ENCODE assay signal across 8 cellular contexts in genomic region chr1:204409878-204410763, GRCh38. TPM values are rescaled to one million over a fixed set of nuclear protein-coding genes. Genes with fewer than 3 reads are reported as not detected.
A peak's percentile ranks its signal among the peaks of the same experiment; 100 is the strongest.
DNase-seq lines count a peak whose midpoint lies in the region; ATAC-seq and TF ChIP-seq lines count a peak whose summit lies in the region.

No MANE protein-coding gene starts in this region.

- intact Hi-C loops in colonic mucosa (cut with DNase I): no loop called here
- intact Hi-C loops in naive thymus-derived CD4-positive, alpha-beta T cell (cut with micrococcal nuclease): loop anchor here (5.0 to 10.0 kb wide), 10 partner anchors 548 to 1598 kb away; partner anchors contain the start of genes ATP2B4 (in 1 of the 2), DSTYK (in 1 of the 2), ELK4 (in 1 of the 2) and PCAT6 (in 1 of the 2)

- H3K27me3 ChIP-seq in BLaER1: no peaks in the 10 kb centered on the region
- no peaks in the 10 kb centered on the region for H3K27me3 ChIP-seq in colonic mucosa
- H3K27me3 ChIP-seq in naive thymus-derived CD4-positive, alpha-beta T cell (ENCODE audit: control insufficient read depth in 2 of 2, insufficient read depth in 2 of 2, low read length in 2 of 2): no peaks in the 10 kb centered on the region

- peak overlapping the region; percentile 88 for H3K4me3 ChIP-seq in BLaER1
- peak overlapping the region; percentile 58 for H3K4me3 ChIP-seq in colonic mucosa
- H3K4me3 ChIP-seq in naive thymus-derived CD4-positive, alpha-beta T cell (ENCODE audit: low read length): peak overlapping the region; percentile 99

- peak overlapping the region; percentile 97 to 100 (median 99) for H3K27ac Mint-ChIP-seq in naive thymus-derived CD4-positive, alpha-beta T cell

- DNase-seq in M059J (ENCODE audit: low read depth) (peak; percentile 29), colonic mucosa (peak; percentile 30), cerebellar nuclear complex (lab: John Stamatoyannopoulos, UW) (no peak), amygdala (lab: John Stamatoyannopoulos, UW) (no peak)
- no peak for DNase-seq in naive thymus-derived CD4-positive, alpha-beta T cell
- no peak for DNase-seq in activated CD4-positive, alpha-beta T cell treated with anti-CD3 and anti-CD28 coated beads for 1 hour

- peak overlapping the region; percentile 92 to 99 (median 97) for H3K4me3 Mint-ChIP-seq in naive thymus-derived CD4-positive, alpha-beta T cell

- peaks cover 11% of the 10 kb centered on the region for H3K36me3 ChIP-seq in BLaER1
- peaks cover 2% of the 10 kb centered on the region for H3K36me3 ChIP-seq in colonic mucosa
- peaks cover 0 to 24% (median 0%) of the 10 kb centered on the region in 3 experiments for H3K36me3 ChIP-seq in naive thymus-derived CD4-positive, alpha-beta T cell (ENCODE audit: control insufficient read depth in 2 of 3, insufficient read depth in 3 of 3, low read length in 3 of 3)

- TF ChIP-seq CTCF in colonic mucosa (IDR thresholded peaks at IDR 0.05): no peak

- H3K4me1 Mint-ChIP-seq in naive thymus-derived CD4-positive, alpha-beta T cell: peaks cover 15 to 33% (median 24%) of the 10 kb centered on the region in 7 donors

- H3K4me2 ChIP-seq in BLaER1: peak overlapping the region; percentile 92

- peaks cover 63% of the 10 kb centered on the region for H4K20me1 ChIP-seq in BLaER1

- no peaks in the 10 kb centered on the region for H3K27me3 Mint-ChIP-seq in naive thymus-derived CD4-positive, alpha-beta T cell

- H3K4me1 ChIP-seq in BLaER1 (peaks cover 44% of the 10 kb centered on the region), colonic mucosa (peaks cover 6% of the 10 kb centered on the region)
- peaks cover 7 to 19% of the 10 kb centered on the region in 2 donors for H3K4me1 ChIP-seq in naive thymus-derived CD4-positive, alpha-beta T cell (ENCODE audit: control insufficient read depth in 2 of 2, insufficient read depth in 2 of 2, low read length in 2 of 2)

- peak overlapping the region; percentile 98 for H3K27ac ChIP-seq in BLaER1
- peak overlapping the region; percentile 91 for H3K27ac ChIP-seq in colonic mucosa
- peak overlapping the region; percentile 100 for H3K27ac ChIP-seq in naive thymus-derived CD4-positive, alpha-beta T cell (ENCODE audit: low read depth, low read length)

- no peaks in the 10 kb centered on the region for H3K9me3 Mint-ChIP-seq in naive thymus-derived CD4-positive, alpha-beta T cell

- ATAC-seq in naive thymus-derived CD4-positive, alpha-beta T cell: no peak
- no peak for ATAC-seq in HG03135 (IDR thresholded peaks at IDR 0.05; ENCODE audit: unreplicated experiment)

- CTCF ChIA-PET in naive thymus-derived CD4-positive, alpha-beta T cell (lab: Charles Lee): interaction anchor here (1.1 to 1.6 kb wide), 3 partner anchors 12 to 107 kb away, joined by 3 to 5 read pairs (median 3); partner anchors contain the start of gene MDM4

- POLR2A ChIA-PET in naive thymus-derived CD4-positive, alpha-beta T cell (lab: Charles Lee): interaction anchor here (0.6 to 2.9 kb wide), 10 partner anchors 9 to 1442 kb away, joined by 3 to 12 read pairs (median 5); partner anchors contain the start of genes MDM4 and PIK3C2B

- H3K9me3 ChIP-seq in BLaER1 (no peaks in the 10 kb centered on the region), colonic mucosa (no peaks in the 10 kb centered on the region)
- H3K9me3 ChIP-seq in naive thymus-derived CD4-positive, alpha-beta T cell (ENCODE audit: control insufficient read depth in 2 of 3, low read length in 3 of 3): no peaks in the 10 kb centered on the region

- H3K9ac ChIP-seq in BLaER1: peak overlapping the region; percentile 97
- H3K9ac ChIP-seq in colonic mucosa (ENCODE audit: low read depth in 2 of 2, low read length in 2 of 2): peak overlapping the region; percentile 96 to 100

- peaks cover 11 to 37% (median 23%) of the 10 kb centered on the region in 5 donors for H3K36me3 Mint-ChIP-seq in naive thymus-derived CD4-positive, alpha-beta T cell

RNA-seq across cellular contexts. Expression of gene PPP1R15B, which starts 1.5 kb away (rescaled TPM):
- 24.2 and 41.6 TPM in 2 replicates for total RNA-seq in M059J (2014; rRNA removed; shearing (Covaris generic))
- total RNA-seq in colonic mucosa: 10 to 100 TPM; 50.8 to 79.6 TPM
- 100 to 1,000 TPM in 2 of 5 experiments, 10 to 100 TPM in 3; 69.5 to 175 (median 73.0) TPM for total RNA-seq in naive thymus-derived CD4-positive, alpha-beta T cell
- polyA plus RNA-seq in naive thymus-derived CD4-positive, alpha-beta T cell: 10 to 100 TPM; 14.1 to 19.3 TPM

RNA-seq across cellular contexts. Expression of gene PLEKHA6, which starts 50.4 kb away (rescaled TPM):
- total RNA-seq in M059J (2014; rRNA removed; shearing (Covaris generic)): 1.6 and 4.9 TPM in 2 replicates
- 100 to 1,000 TPM in 1 of 2 donors, 10 to 100 TPM in 1; 84.5 to 165 TPM for total RNA-seq in colonic mucosa
- 1 to 10 TPM in 1 of 5 experiments, under 1 TPM in 4; 0.05 to 1.9 (median 0.57) TPM for total RNA-seq in naive thymus-derived CD4-positive, alpha-beta T cell
- under 1 TPM in 1 of 2 donors, not detected in 1; 0.24 TPM for polyA plus RNA-seq in naive thymus-derived CD4-positive, alpha-beta T cell

Comparison
In these comparisons a context has a peak if more than half of its experiments do, and no peak if none do; other contexts are left out.
1. DNase-seq: peak in M059J (single experiment) and colonic mucosa (single experiment); none in naive thymus-derived CD4-positive, alpha-beta T cell (0 of 9), cerebellar nuclear complex (0 of 2), amygdala (0 of 56) and activated CD4-positive, alpha-beta T cell treated with anti-CD3 and anti-CD28 coated beads for 1 hour (single experiment).
2. RNA of gene PLEKHA6, which starts 50.4 kb away (total RNA-seq): 84.5 to 165 TPM in colonic mucosa; 1.6 to 4.9 TPM in M059J and 0.05 to 1.9 TPM in naive thymus-derived CD4-positive, alpha-beta T cell; every median in the first group is over 10 times any median in the second.
3. Peak in every context shown above with its lines, with median percentiles within 50 percentile points of each other: H3K27ac ChIP-seq and H3K4me3 ChIP-seq.